ENCODE assay signal across 17 cellular contexts in the genomic region with DNA sequence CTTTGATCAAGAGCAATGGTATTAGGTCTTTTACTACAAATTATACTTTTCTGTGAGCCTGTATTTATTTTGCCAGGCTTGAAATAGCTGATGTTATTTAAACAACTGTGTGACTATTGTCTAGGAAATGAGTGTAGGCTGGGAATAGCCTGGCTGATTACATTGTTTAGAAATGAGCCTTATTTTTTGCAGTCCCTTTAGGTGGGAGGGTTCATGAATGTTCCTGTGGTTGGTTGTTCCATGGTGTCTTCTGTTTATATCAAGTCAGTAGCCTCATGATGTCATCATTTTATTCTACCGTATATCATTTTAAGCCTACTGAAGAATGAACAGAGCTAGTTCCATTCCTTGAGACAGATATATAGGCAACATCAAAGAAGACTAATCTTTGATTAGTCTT. TPM values are rescaled to one million over a fixed set of nuclear protein-coding genes. Genes with fewer than 3 reads are reported as not detected.
DNase-seq lines count a peak whose midpoint lies in the region; ATAC-seq and TF ChIP-seq lines count a peak whose summit lies in the region.
"Had no signal": no experiment of that assay in that cellular context is flagged by ENCODE, and none has a peak within 500 bp of the region (broad histone marks: within the 10 kb centered on the region; RNA-seq: fewer than 3 reads in every experiment).

No MANE protein-coding gene starts in this region.

- peak overlapping the region; percentile 18 for H3K27ac ChIP-seq in muscle layer of duodenum (ENCODE audit: low read length)
- H3K27ac ChIP-seq: ovary had no signal

- ATAC-seq in mucosa of descending colon (no peak), GM18858 (IDR thresholded peaks at IDR 0.05; ENCODE audit: unreplicated experiment) (no peak)
- ATAC-seq: Panc1, T-helper 17 cell had no signal

- H3K4me1 ChIP-seq in muscle layer of duodenum (ENCODE audit: control insufficient read depth in 1 of 2, insufficient read depth in 2 of 2, low read length in 2 of 2), result peaks cover 4 to 8% of the 10 kb centered on the region in 2 donors
- H3K4me1 ChIP-seq in mucosa of descending colon (ENCODE audit: low read depth), result no peaks in the 10 kb centered on the region

- H3K27me3 ChIP-seq in MG63 (no peaks in the 10 kb centered on the region), muscle layer of duodenum (ENCODE audit: low read depth, low read length) (no peaks in the 10 kb centered on the region)
- H3K27me3 ChIP-seq: ovary had no signal

- intact Hi-C loops in mucosa of descending colon (cut with DNase I, micrococcal nuclease), result no loop called here

- H3K36me3 ChIP-seq in MG63 (peaks cover 27% of the 10 kb centered on the region), muscle layer of duodenum (ENCODE audit: control insufficient read depth in 1 of 2, insufficient read depth in 2 of 2, low read length in 2 of 2) (peaks cover 0 to 4% of the 10 kb centered on the region in 2 donors), mucosa of descending colon (ENCODE audit: low read depth) (no peaks in the 10 kb centered on the region)
- H3K36me3 ChIP-seq: ovary had no signal

- TF ChIP-seq CTCF in mucosa of descending colon (IDR thresholded peaks at IDR 0.05), result no peak

- no peak overlapping the region for H3K4me3 ChIP-seq in MG63
- no peak overlapping the region for H3K4me3 ChIP-seq in muscle layer of duodenum (ENCODE audit: low read depth in 1 of 2, low read length in 2 of 2)
- H3K4me3 ChIP-seq in mucosa of descending colon, result no peak overlapping the region
- H3K4me3 ChIP-seq: ovary had no signal

- peak; percentile 49 for DNase-seq in AG08395 (ENCODE audit: low spot score)
- peak; percentile 37 for DNase-seq in MG63
- DNase-seq in dermis microvascular lymphatic vessel endothelial cell (ENCODE audit: low read depth in 2 of 2), result peak; percentile 54 to 94
- no peak for DNase-seq in mucosa of descending colon
- DNase-seq in effector CD4-positive, alpha-beta T cell, result no peak
- no peak for DNase-seq in SHP77 (lab: John Stamatoyannopoulos, UW)
- DNase-seq: activated CD4-positive, alpha-beta T cell treated with anti-CD3 and anti-CD28 coated beads for 4 hours; activated T-cell treated with anti-CD3 and anti-CD28 coated beads, Interleukin-2, amount 50 U/mL, for 24 hours; AML-193; amniotic stem cell; NCI-H446 treated with DMSO at 0.1 percent for 48 hours; ovary; stimulated activated CD8-positive, alpha-beta memory T cell treated with anti-CD3 and anti-CD28 coated beads, Interleukin-4, amount 100 ng/mL, for 48 hours; T-helper 17 cell had no signal

- H3K9me3 ChIP-seq in MG63 (no peaks in the 10 kb centered on the region), muscle layer of duodenum (ENCODE audit: control insufficient read depth in 1 of 2, low read length in 2 of 2) (no peaks in the 10 kb centered on the region), mucosa of descending colon (no peaks in the 10 kb centered on the region)
- H3K9me3 ChIP-seq: ovary had no signal

RNA-seq across cellular contexts. Expression of a gene that starts 53.0 kb away (rescaled TPM):
- total RNA-seq in MG63 (2014; rRNA removed; shearing (Covaris generic); ENCODE audit: low replicate concordance), result 45.2 and 52.1 TPM in 2 replicates
- total RNA-seq in dermis microvascular lymphatic vessel endothelial cell, result 39.3 and 40.0 TPM in 2 replicates
- 10 to 100 TPM in 2 of 3 donors, 1 to 10 TPM in 1; 6.5 to 72.3 (median 20.9) TPM for total RNA-seq in mucosa of descending colon

Comparison
In these comparisons a context has a peak if more than half of its experiments do, and no peak if none do; other contexts are left out.
1. DNase-seq: peak in AG08395 (single experiment), MG63 (single experiment) and dermis microvascular lymphatic vessel endothelial cell (2 of 2); none in mucosa of descending colon (0 of 3), effector CD4-positive, alpha-beta T cell (single experiment) and SHP77 (0 of 2).